In the genomic region with DNA sequence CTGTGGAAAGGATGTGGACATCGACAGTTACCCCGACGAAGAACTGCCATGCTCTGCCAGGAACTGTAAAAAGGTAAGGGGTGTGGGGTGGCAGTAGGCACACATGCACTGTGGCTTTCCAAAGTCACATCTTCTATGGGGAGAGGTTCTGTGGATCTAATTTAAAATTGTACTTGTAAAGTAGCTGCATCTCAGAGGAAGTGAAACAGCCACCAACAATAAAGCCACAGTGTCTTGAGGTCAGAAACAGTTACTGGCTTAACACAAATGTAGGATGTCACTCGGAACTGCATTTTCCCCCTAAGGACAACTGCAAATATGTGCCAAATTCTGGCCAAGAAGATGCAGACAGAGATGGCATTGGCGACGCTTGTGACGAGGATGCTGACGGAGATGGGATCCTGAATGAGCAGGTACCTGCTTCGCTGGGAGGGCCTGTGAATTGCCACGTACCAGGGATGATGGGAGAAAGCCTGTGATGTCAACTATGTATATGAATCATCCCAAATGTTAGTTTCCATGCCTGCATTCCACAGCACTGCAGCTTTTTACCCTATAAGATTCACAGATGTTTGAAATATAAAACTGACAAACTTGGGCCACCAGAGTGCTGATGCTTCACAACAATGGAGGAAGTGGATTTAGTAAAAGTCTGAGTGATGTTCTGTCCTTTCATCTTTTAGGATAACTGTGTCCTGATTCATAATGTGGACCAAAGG, we compare ENCODE assay signal across 10 cellular contexts. TPM values are rescaled to one million over a fixed set of nuclear protein-coding genes. Genes with fewer than 3 reads are reported as not detected.
DNase-seq lines count a peak whose midpoint lies in the region; ATAC-seq and TF ChIP-seq lines count a peak whose summit lies in the region.
"Had no signal": no experiment of that assay in that cellular context is flagged by ENCODE, and none has a peak within 500 bp of the region (broad histone marks: within the 10 kb centered on the region; RNA-seq: fewer than 3 reads in every experiment).

No MANE protein-coding gene starts in this region.

- H3K27ac Mint-ChIP-seq in CD14-positive monocyte = peak overlapping the region; percentile 72 to 95 (median 93)
- H3K27ac Mint-ChIP-seq in T-cell = no peak overlapping the region

- H3K4me1 Mint-ChIP-seq in CD14-positive monocyte (peaks cover 63% of the 10 kb centered on the region), T-cell (no peaks in the 10 kb centered on the region)

- CTCF ChIA-PET in T-cell (lab: Charles Lee) = no interaction called here

- POLR2A ChIA-PET in T-cell (lab: Charles Lee) = no interaction called here

- intact Hi-C loops in CD14-positive monocyte (cut with micrococcal nuclease) = loop anchor here in 1 of 2 donors (10.0 kb wide), 1 partner anchor 86 kb away; no protein-coding TSS in a partner anchor
- intact Hi-C loops in ascending aorta (cut with DNase I) = no loop called here

- no peaks in the 10 kb centered on the region for H3K4me1 ChIP-seq in ascending aorta

- H3K4me3 Mint-ChIP-seq in CD14-positive monocyte (peak overlapping the region; percentile 32 to 63), T-cell (no peak overlapping the region)

- DNase-seq in CD14-positive monocyte (ENCODE audit: low spot score) = no peak
- DNase-seq in DMS114 treated with DMSO at 0.1 percent for 48 hours (lab: John Stamatoyannopoulos, UW; ENCODE audit: unreplicated experiment) = no peak
- no peak for DNase-seq in amniotic stem cell (lab: John Stamatoyannopoulos, UW)
- DNase-seq in ascending aorta (ENCODE audit: low spot score in 2 of 2) = no peak
- no peak for DNase-seq in T-cell
- DNase-seq: NCI-H1105 treated with DMSO at 0.1 percent for 48 hours had no signal

- H3K36me3 Mint-ChIP-seq in CD14-positive monocyte (peaks cover 27 to 31% of the 10 kb centered on the region in 2 donors), T-cell (peaks cover 42% of the 10 kb centered on the region)

- H3K27me3 Mint-ChIP-seq in CD14-positive monocyte (ENCODE audit: low read depth in 3 of 3) = peaks cover 0 to 3% (median 0%) of the 10 kb centered on the region in 3 donors
- no peaks in the 10 kb centered on the region for H3K27me3 Mint-ChIP-seq in T-cell

- no peaks in the 10 kb centered on the region for H3K9me3 Mint-ChIP-seq in CD14-positive monocyte
- no peaks in the 10 kb centered on the region for H3K9me3 Mint-ChIP-seq in T-cell

- peak overlapping the region; percentile 3 for H3K27ac ChIP-seq in KOPT-K1 (ENCODE audit: low read depth, low read length, poor library complexity, severe bottlenecking)
- peak overlapping the region; percentile 47 for H3K27ac ChIP-seq in cingulate gyrus (ENCODE audit: low read depth, low read length)
- H3K27ac ChIP-seq in ascending aorta = no peak overlapping the region

- H3K9me3 ChIP-seq in KOPT-K1 (ENCODE audit: insufficient read depth, low read length, poor library complexity, severe bottlenecking) (no peaks in the 10 kb centered on the region), ascending aorta (no peaks in the 10 kb centered on the region)
- H3K9me3 ChIP-seq: gastroesophageal sphincter had no signal

- no peak overlapping the region for H3K4me3 ChIP-seq in ascending aorta
- H3K4me3 ChIP-seq: gastroesophageal sphincter had no signal

- no peaks in the 10 kb centered on the region for H3K36me3 ChIP-seq in KOPT-K1 (ENCODE audit: insufficient read depth, low read length)
- no peaks in the 10 kb centered on the region for H3K36me3 ChIP-seq in ascending aorta
- H3K36me3 ChIP-seq: gastroesophageal sphincter had no signal

- H3K27me3 ChIP-seq in ascending aorta = no peaks in the 10 kb centered on the region
- H3K27me3 ChIP-seq: gastroesophageal sphincter had no signal

- TF ChIP-seq CTCF in CD14-positive monocyte (IDR thresholded peaks at IDR 0.05) = no peak
- TF ChIP-seq CTCF in ascending aorta (IDR thresholded peaks at IDR 0.05) = no peak

- peak; percentile 69 for ATAC-seq in GM21381 (IDR thresholded peaks at IDR 0.05; ENCODE audit: unreplicated experiment)
- no peak for ATAC-seq in T-cell (replicated peaks in 1 of 4)

RNA-seq across cellular contexts. Expression of a gene that starts 35.3 kb away (rescaled TPM):
- polyA plus RNA-seq in CD14-positive monocyte = not detected
- not detected for total RNA-seq in ascending aorta
- 1 to 10 TPM in 1 of 5 donors, under 1 TPM in 4; 0.15 to 1.1 (median 0.53) TPM for total RNA-seq in T-cell

Comparison
In these comparisons a context has a peak if more than half of its experiments do, and no peak if none do; other contexts are left out.
1. H3K27ac Mint-ChIP-seq: peak in CD14-positive monocyte (7 of 7); none in T-cell (0 of 2).
2. H3K4me3 Mint-ChIP-seq: peak in CD14-positive monocyte (2 of 2); none in T-cell (0 of 3).
3. H3K27ac ChIP-seq: peak in KOPT-K1 (single experiment) and cingulate gyrus (single experiment); none in ascending aorta (0 of 2).